1 cellular context compared by ENCODE assay signal in genomic region chr13:98173431-98173921, GRCh38.
A peak's percentile ranks its signal among the peaks of the same experiment; 100 is the strongest.
TF ChIP-seq lines count a peak whose summit lies in the region.

No MANE protein-coding gene starts in this region.

TF ChIP-seq in HepG2, 621 proteins besides CTCF, POLR2A, EP300 and RAD21 (continued from another document and continues in another):
- TF ChIP-seq MED8 (CRISPR knock-in tag; IDR thresholded peaks at IDR 0.05; ENCODE audit: insufficient replicate concordance) (no peak), JARID2 (CRISPR knock-in tag; IDR thresholded peaks at IDR 0.05; ENCODE audit: insufficient replicate concordance) (no peak), GLI4 (CRISPR knock-in tag; IDR thresholded peaks at IDR 0.05; ENCODE audit: borderline replicate concordance) (no peak; the same call in 1 of the 2 replicates), ZNF75D (CRISPR knock-in tag; IDR thresholded peaks at IDR 0.05; ENCODE audit: borderline replicate concordance) (no peak), CEBPZ (IDR thresholded peaks at IDR 0.05; ENCODE audit: low read length) (no peak), ZNF260 (CRISPR knock-in tag; IDR thresholded peaks at IDR 0.05; ENCODE audit: borderline replicate concordance, low read depth) (no peak), ADNP (CRISPR knock-in tag; IDR thresholded peaks at IDR 0.05) (no peak), IKZF5 (CRISPR knock-in tag; IDR thresholded peaks at IDR 0.05) (peak; percentile 55; the same call in 1 of the 2 replicates), FIP1L1 (IDR thresholded peaks at IDR 0.05; ENCODE audit: borderline replicate concordance, insufficient read depth, low read depth, low read length) (no peak), TCF12 (IDR thresholded peaks at IDR 0.05) (no peak), TCF12 (CRISPR knock-in tag; IDR thresholded peaks at IDR 0.05) (no peak), GPBP1L1 (CRISPR knock-in tag; IDR thresholded peaks at IDR 0.05) (no peak), ATF2 (CRISPR knock-in tag; IDR thresholded peaks at IDR 0.05) (peak; percentile 36), POLR2AphosphoS2 (IDR thresholded peaks at IDR 0.05; ENCODE audit: low read depth, low read length) (no peak), ZNF431 (CRISPR knock-in tag; IDR thresholded peaks at IDR 0.05; ENCODE audit: borderline replicate concordance, low read depth) (peak; percentile 34; the same call in 1 of the 2 replicates), MTA1 (CRISPR knock-in tag; IDR thresholded peaks at IDR 0.05; ENCODE audit: borderline replicate concordance) (no peak), KDM6A (CRISPR knock-in tag; IDR thresholded peaks at IDR 0.05; ENCODE audit: low read depth) (no peak), ZNF792 (CRISPR knock-in tag; IDR thresholded peaks at IDR 0.05) (0 out of 2 replicates have a peak, but pooled peaks have one; percentile 29), ZNF747 (CRISPR knock-in tag; IDR thresholded peaks at IDR 0.05; ENCODE audit: borderline replicate concordance) (0 out of 2 replicates have a peak, but pooled peaks have one; percentile 48), ARNT (IDR thresholded peaks at IDR 0.05) (no peak), KLF9 (CRISPR knock-in tag; IDR thresholded peaks at IDR 0.05; ENCODE audit: low read depth) (no peak), ZNF468 (CRISPR knock-in tag; IDR thresholded peaks at IDR 0.05) (no peak), TP53 (CRISPR knock-in tag; conservative IDR thresholded peaks at IDR 0.05) (no peak), MYC (CRISPR knock-in tag; IDR thresholded peaks at IDR 0.05; ENCODE audit: borderline replicate concordance) (no peak), TFDP2 (CRISPR knock-in tag; IDR thresholded peaks at IDR 0.05) (no peak), ZBTB38 (CRISPR knock-in tag; IDR thresholded peaks at IDR 0.05) (peak; percentile 81), NFIB (CRISPR knock-in tag; IDR thresholded peaks at IDR 0.05; ENCODE audit: borderline replicate concordance) (no peak), RARG (CRISPR knock-in tag; IDR thresholded peaks at IDR 0.05; ENCODE audit: low read depth) (no peak), FUBP1 (CRISPR knock-in tag; IDR thresholded peaks at IDR 0.05; ENCODE audit: borderline replicate concordance) (0 out of 2 replicates have a peak, but pooled peaks have one; percentile 43), PLRG1 (conservative IDR thresholded peaks at IDR 0.05) (no peak), ZFY (CRISPR knock-in tag; IDR thresholded peaks at IDR 0.05) (no peak), ZNF12 (CRISPR knock-in tag; IDR thresholded peaks at IDR 0.05) (no peak), ZBTB42 (CRISPR knock-in tag; IDR thresholded peaks at IDR 0.05) (no peak), ARID5B (CRISPR knock-in tag; IDR thresholded peaks at IDR 0.05) (peak; percentile 91), YEATS4 (CRISPR knock-in tag; IDR thresholded peaks at IDR 0.05; ENCODE audit: borderline replicate concordance) (no peak; the same call in 1 of the 2 replicates), NR2F6 (IDR thresholded peaks at IDR 0.05) (peak; percentile 90), NR2F6 (CRISPR knock-in tag; IDR thresholded peaks at IDR 0.05) (peak; percentile 94), ZNF569 (CRISPR knock-in tag; IDR thresholded peaks at IDR 0.05; ENCODE audit: borderline replicate concordance) (no peak), ZZZ3 (CRISPR knock-in tag; IDR thresholded peaks at IDR 0.05; ENCODE audit: borderline replicate concordance) (no peak), ZNF264 (CRISPR knock-in tag; IDR thresholded peaks at IDR 0.05) (no peak; the same call in 1 of the 2 replicates), POGK (CRISPR knock-in tag; conservative IDR thresholded peaks at IDR 0.05) (0 out of 2 replicates have a peak, but pooled peaks have one; percentile 53), ARID4A (CRISPR knock-in tag; IDR thresholded peaks at IDR 0.05; ENCODE audit: borderline replicate concordance) (peak; percentile 54; the same call in 1 of the 2 replicates)
